Comparison of ENCODE assay signal across 21 cellular contexts in the genomic region with DNA sequence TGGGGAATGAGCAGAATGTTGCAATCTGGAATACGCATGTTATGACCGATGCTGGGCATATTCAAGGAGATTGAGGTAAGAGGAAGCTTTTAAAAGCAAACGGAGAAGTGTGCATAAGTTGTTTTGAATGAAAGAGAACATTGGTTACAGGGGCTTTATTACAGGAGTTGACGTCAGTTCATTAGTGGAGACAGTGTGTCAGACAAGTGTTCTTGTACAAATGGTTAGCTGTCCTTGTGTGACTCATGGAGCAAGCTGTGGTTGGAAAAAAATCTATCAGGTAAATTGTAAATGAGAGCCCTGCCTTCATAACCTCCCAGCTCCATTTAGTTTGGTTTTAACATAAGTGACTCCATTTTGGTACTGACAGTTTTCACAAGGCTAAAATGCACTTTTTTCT.
"Had no signal": no experiment of that assay in that cellular context is flagged by ENCODE, and none has a peak within 500 bp of the region (broad histone marks: within the 10 kb centered on the region; RNA-seq: fewer than 3 reads in every experiment).

No MANE protein-coding gene starts in this region.

- H3K36me3 ChIP-seq: heart right ventricle, neutrophil, right lobe of liver, spleen had no signal

- H3K9me3 Mint-ChIP-seq: stimulated activated naive B cell treated with anti-CD40 and anti-IgM and Interleukin-4, amounts not matched to agents 10 μg/mL and 1 μg/mL and 100 μg/mL, for 72 hours had no signal

- H3K27me3 ChIP-seq: heart right ventricle, neutrophil, right lobe of liver, spleen had no signal

- H3K27me3 Mint-ChIP-seq: stimulated activated naive B cell treated with anti-CD40 and anti-IgM and Interleukin-4, amounts not matched to agents 10 μg/mL and 1 μg/mL and 100 μg/mL, for 72 hours had no signal

- ATAC-seq: esophagus mucosa; heart right ventricle; left lobe of liver; mucosa of descending colon; naive thymus-derived CD8-positive, alpha-beta T cell; psoas muscle; right lobe of liver; stimulated activated naive B cell treated with anti-CD40 and anti-IgM and Interleukin-4, amounts not matched to agents 10 μg/mL and 1 μg/mL and 100 μg/mL, for 72 hours had no signal

- H3K4me3 Mint-ChIP-seq: naive thymus-derived CD8-positive, alpha-beta T cell; stimulated activated naive B cell treated with anti-CD40 and anti-IgM and Interleukin-4, amounts not matched to agents 10 μg/mL and 1 μg/mL and 100 μg/mL, for 72 hours had no signal

- H3K27ac Mint-ChIP-seq: naive thymus-derived CD8-positive, alpha-beta T cell; stimulated activated naive B cell treated with anti-CD40 and anti-IgM and Interleukin-4, amounts not matched to agents 10 μg/mL and 1 μg/mL and 100 μg/mL, for 72 hours had no signal

- H3K4me3 ChIP-seq: dorsolateral prefrontal cortex, heart right ventricle, mucosa of descending colon, psoas muscle, right lobe of liver, spleen had no signal

- FAIRE-seq: frontal cortex, urothelium cell line had no signal

- DNase-seq: cortex of kidney; dorsolateral prefrontal cortex; effector CD8-positive, alpha-beta T cell; heart right ventricle; hypothalamus; islet precursor cell; mucosa of descending colon; naive thymus-derived CD8-positive, alpha-beta T cell; psoas muscle; retina; right lobe of liver; spleen; stimulated activated CD4-positive, alpha-beta T cell treated with anti-CD3 and anti-CD28 coated beads, Interleukin-2, amount 100 ng/mL, for 24 hours; stimulated activated CD4-positive, alpha-beta T cell treated with anti-CD3 and anti-CD28 coated beads, Interleukin-4, amount 100 ng/mL, for 4 hours; stimulated activated naive B cell treated with anti-CD40 and anti-IgM and Interleukin-4, amounts not matched to agents 10 μg/mL and 1 μg/mL and 100 μg/mL, for 72 hours; trophoblast cell had no signal

- H3K4me1 Mint-ChIP-seq: naive thymus-derived CD8-positive, alpha-beta T cell; stimulated activated naive B cell treated with anti-CD40 and anti-IgM and Interleukin-4, amounts not matched to agents 10 μg/mL and 1 μg/mL and 100 μg/mL, for 72 hours had no signal

- H3K36me3 Mint-ChIP-seq: naive thymus-derived CD8-positive, alpha-beta T cell; stimulated activated naive B cell treated with anti-CD40 and anti-IgM and Interleukin-4, amounts not matched to agents 10 μg/mL and 1 μg/mL and 100 μg/mL, for 72 hours had no signal
